1 cellular context compared by ENCODE assay signal in genomic region chr9:16575142-16575877, GRCh38.
TF ChIP-seq lines count a peak whose summit lies in the region.

No MANE protein-coding gene starts in this region.

TF ChIP-seq in GM12878, 131 proteins besides CTCF, POLR2A, EP300 and RAD21 (continued from another document):
- TF ChIP-seq BCLAF1 (IDR thresholded peaks at IDR 0.05) (no peak), ZNF687 (IDR thresholded peaks at IDR 0.05) (no peak), CEBPB (IDR thresholded peaks at IDR 0.05; ENCODE audit: borderline replicate concordance in 1 of 2, low read depth in 2 of 2, low read length in 2 of 2) (no peak), RBBP5 (conservative IDR thresholded peaks at IDR 0.05) (no peak)
